In genomic region chr1:182565537-182565936, GRCh38 we compare ENCODE assay signal across 31 cellular contexts.
"Had no signal": no experiment of that assay in that cellular context is flagged by ENCODE, and none has a peak within 500 bp of the region (broad histone marks: within the 10 kb centered on the region; RNA-seq: fewer than 3 reads in every experiment).

No MANE protein-coding gene starts in this region.

- H3K27ac ChIP-seq: cardiac muscle cell, SJSA1 had no signal

- H3K4me3 ChIP-seq: cardiac muscle cell, MG63, SJSA1 had no signal

- DNase-seq: activated CD4-positive, alpha-beta T cell treated with anti-CD3 and anti-CD28 coated beads for 48 hours; activated CD4-positive, alpha-beta T cell treated with anti-CD3 and anti-CD28 coated beads, Interleukin-2, amount 50 U/mL, for 4 hours; activated CD4-positive, CD25-positive, alpha-beta regulatory T cell treated with anti-CD3 and anti-CD28 coated beads, Interleukin-2, amount 50 U/mL, for 72 hours; activated CD8-positive, alpha-beta memory T cell treated with anti-CD3 and anti-CD28 coated beads, Interleukin-2, amount 50 U/mL, for 48 hours; activated CD8-positive, alpha-beta T cell treated with anti-CD3 and anti-CD28 coated beads, Interleukin-2, amount 10 ng/mL, durations not matched to agents 7 days and 5 days; activated effector memory CD4-positive, alpha-beta T cell treated with anti-CD3 and anti-CD28 coated beads, Interleukin-2, amount 50 U/mL, for 16 hours; activated naive CD4-positive, alpha-beta T cell treated with Interleukin-2 at 50 U/mL for 16 hours; activated naive CD8-positive, alpha-beta T cell treated with anti-CD3 and anti-CD28 coated beads, Interleukin-2, amount 50 U/mL, for 24 hours; activated T-cell treated with anti-CD3 and anti-CD28 coated beads, Interleukin-2, amount 50 U/mL, for 24 hours; amygdala; KG1; MG63; MV-4-11; NCI-H1092 treated with DMSO at 0.1 percent for 48 hours; NCI-H1417 treated with DMSO at 0.1 percent for 48 hours; NCI-H1694; NCI-H2029; NCI-H2107; NCI-H345; NCI-H510A; NCI-H526 treated with DMSO at 0.1 percent for 48 hours; NCI-H82; OCI-M1; RPMI8226 had no signal

- ATAC-seq: activated CD8-positive, alpha-beta T cell treated with anti-CD3 and anti-CD28 coated beads, Interleukin-2, amount 10 ng/mL, durations not matched to agents 7 days and 5 days; activated naive CD8-positive, alpha-beta T cell treated with anti-CD3 and anti-CD28 coated beads, Interleukin-2, amount 50 U/mL, for 24 hours; Panc1; Right ventricle myocardium inferior; SK-N-SH treated with all-trans-retinoic acid at 6 μM for 48 hours; WTC11 had no signal

- FAIRE-seq: astrocyte had no signal

- H3K9me3 ChIP-seq: MG63, SJSA1 had no signal

- H3K4me1 ChIP-seq: SJSA1 had no signal
